Comparison of ENCODE assay signal across 8 cellular contexts in genomic region chr19:51108066-51108804, GRCh38. TPM values are rescaled to one million over a fixed set of nuclear protein-coding genes. Genes with fewer than 3 reads are reported as not detected.
DNase-seq lines count a peak whose midpoint lies in the region; ATAC-seq lines count a peak whose summit lies in the region.

Gene CTU1, minus strand, starts transcription at chr19:51108409. Its CDS starts 3,840 bp downstream, at chr19:51104569.

- peaks cover 0 to 3% of the 10 kb centered on the region in 2 donors for H3K27me3 Mint-ChIP-seq in CD8-positive, alpha-beta memory T cell
- no peaks in the 10 kb centered on the region for H3K27me3 Mint-ChIP-seq in effector memory CD8-positive, alpha-beta T cell

- H3K9me3 ChIP-seq in CD8-positive, alpha-beta memory T cell (ENCODE audit: low read length): no peaks in the 10 kb centered on the region

- peak; percentile 90 for ATAC-seq in GM19468 (IDR thresholded peaks at IDR 0.05; ENCODE audit: extremely low read depth, unreplicated experiment)
- peak; percentile 98 for ATAC-seq in effector memory CD8-positive, alpha-beta T cell (replicated peaks)

- peak within 1 kb of the TSS; percentile 89 to 99 (median 96) for H3K4me3 Mint-ChIP-seq in CD8-positive, alpha-beta memory T cell
- peak within 1 kb of the TSS; percentile 90 to 91 for H3K4me3 Mint-ChIP-seq in effector memory CD8-positive, alpha-beta T cell

- DNase-seq in CD8-positive, alpha-beta memory T cell: peak; percentile 97 to 99 (median 98)
- DNase-seq in HS-5 (ENCODE audit: low read depth): peak; percentile 97
- DNase-seq in NK-92 treated with Interleukin-12 subunit alpha and Interleukin-12 subunit beta, amount 100 ng/mL, for 24 hours (lab: John Stamatoyannopoulos, UW): peak; percentile 97
- DNase-seq in activated CD8-positive, alpha-beta memory T cell treated with anti-CD3 and anti-CD28 coated beads for 4 hours (ENCODE audit: low read depth in 2 of 2): peak; percentile 96 to 99
- DNase-seq in effector memory CD8-positive, alpha-beta T cell: peak; percentile 96 to 98 (median 97)
- peak; percentile 100 for DNase-seq in medulla oblongata (ENCODE audit: extremely low spot score)
- DNase-seq in stimulated activated CD8-positive, alpha-beta memory T cell treated with anti-CD3 and anti-CD28 coated beads, Interleukin-12 subunit alpha, Interleukin-12 subunit beta, amount 100 ng/mL, for 1 hour (ENCODE audit: low read depth): peak; percentile 96

- POLR2A ChIA-PET in CD8-positive, alpha-beta memory T cell (lab: Charles Lee): interaction anchor here (0.7 kb wide), 2 partner anchors 9 to 28 kb away, joined by 3 to 5 read pairs; no protein-coding TSS in a partner anchor

- H3K4me1 ChIP-seq in CD8-positive, alpha-beta memory T cell (ENCODE audit: insufficient read depth, low read length): peaks cover 19% of the 10 kb centered on the region

- peak within 1 kb of the TSS; percentile 82 for H3K27ac ChIP-seq in CD8-positive, alpha-beta memory T cell (ENCODE audit: low read depth, low read length)

- no peaks in the 10 kb centered on the region for H3K27me3 ChIP-seq in CD8-positive, alpha-beta memory T cell (ENCODE audit: insufficient read depth, low read length, poor library complexity, severe bottlenecking)

- H3K36me3 Mint-ChIP-seq in CD8-positive, alpha-beta memory T cell: peaks cover 0 to 37% (median 6%) of the 10 kb centered on the region in 3 donors
- H3K36me3 Mint-ChIP-seq in effector memory CD8-positive, alpha-beta T cell (ENCODE audit: insufficient read depth): peaks cover 14% of the 10 kb centered on the region

- CTCF ChIA-PET in CD8-positive, alpha-beta memory T cell (lab: Charles Lee): no interaction called here

- peak within 1 kb of the TSS; percentile 91 for H3K4me3 ChIP-seq in CD8-positive, alpha-beta memory T cell (ENCODE audit: low read length)

- no peaks in the 10 kb centered on the region for H3K36me3 ChIP-seq in CD8-positive, alpha-beta memory T cell (ENCODE audit: insufficient read depth, low read length)

- no peaks in the 10 kb centered on the region for H3K9me3 Mint-ChIP-seq in CD8-positive, alpha-beta memory T cell
- H3K9me3 Mint-ChIP-seq in effector memory CD8-positive, alpha-beta T cell: no peaks in the 10 kb centered on the region

- peak within 1 kb of the TSS; percentile 92 to 100 (median 98) for H3K27ac Mint-ChIP-seq in CD8-positive, alpha-beta memory T cell
- peak within 1 kb of the TSS; percentile 94 for H3K27ac Mint-ChIP-seq in effector memory CD8-positive, alpha-beta T cell

- peaks cover 37 to 53% (median 46%) of the 10 kb centered on the region in 3 donors for H3K4me1 Mint-ChIP-seq in CD8-positive, alpha-beta memory T cell
- H3K4me1 Mint-ChIP-seq in effector memory CD8-positive, alpha-beta T cell (ENCODE audit: low read depth in 2 of 2): peaks cover 38% of the 10 kb centered on the region in 2 donors

RNA-seq across cellular contexts. Expression of gene CTU1, which starts in this region (rescaled TPM):
- 10 to 100 TPM; 11.0 to 13.4 TPM for total RNA-seq in CD8-positive, alpha-beta memory T cell
- 8.8 TPM for polyA plus RNA-seq in CD8-positive, alpha-beta memory T cell

Comparison
In these comparisons a context has a peak if more than half of its experiments do, and no peak if none do; other contexts are left out.
1. Peak in every context shown above with its lines: DNase-seq, ATAC-seq, H3K4me3 ChIP-seq and H3K27ac ChIP-seq.